In the genomic region with DNA sequence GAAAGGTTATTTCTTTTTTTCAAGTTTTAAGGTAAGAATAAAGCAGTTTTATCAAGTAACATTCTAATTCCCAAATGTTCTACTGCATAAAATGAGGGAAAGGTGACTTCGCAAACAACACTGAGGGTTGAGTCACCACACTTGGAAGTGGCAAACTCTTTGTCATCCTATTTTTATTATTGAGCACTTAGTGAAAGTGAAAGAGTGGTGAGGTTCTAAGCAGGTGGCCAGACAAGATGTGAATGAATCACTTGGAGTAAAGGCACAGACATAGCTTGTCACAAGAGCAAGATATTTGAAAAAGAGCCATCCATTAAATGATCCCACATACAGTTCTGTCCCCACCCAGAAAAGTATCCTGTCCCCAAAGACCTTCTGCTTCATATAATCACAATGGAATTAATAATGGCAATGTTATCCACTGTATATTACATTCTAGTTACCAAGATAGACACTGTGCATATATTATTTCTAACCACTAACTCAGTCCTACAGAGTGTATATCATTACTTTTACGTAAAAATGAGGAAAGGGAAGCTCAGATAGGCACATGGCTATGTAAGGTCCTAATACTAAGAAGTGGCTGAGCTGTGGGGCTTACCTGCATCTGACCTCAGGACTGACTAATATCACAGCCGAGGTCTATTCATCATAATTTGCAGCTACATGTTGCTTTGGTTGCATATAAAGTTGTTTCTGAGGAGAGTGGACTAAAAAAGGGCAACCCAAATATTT, we compare ENCODE assay signal across 1 cellular context.
TF ChIP-seq lines count a peak whose summit lies in the region.

No MANE protein-coding gene starts in this region.

TF ChIP-seq in GM23338, 12 proteins besides CTCF, POLR2A, EP300 and RAD21 (continued from another document):
- no peak for TF ChIP-seq REST (IDR thresholded peaks at IDR 0.05; ENCODE audit: unreplicated experiment)
- no peak for TF ChIP-seq EZH2 (IDR thresholded peaks at IDR 0.05; ENCODE audit: low read depth, unreplicated experiment)
- no peak for TF ChIP-seq JUNB (IDR thresholded peaks at IDR 0.05; ENCODE audit: unreplicated experiment)
- TF ChIP-seq NANOG (IDR thresholded peaks at IDR 0.05; ENCODE audit: borderline replicate concordance): no peak
- no peak for TF ChIP-seq EZH2phosphoT487 (IDR thresholded peaks at IDR 0.05; ENCODE audit: unreplicated experiment)
- TF ChIP-seq STAT1 (IDR thresholded peaks at IDR 0.05; ENCODE audit: unreplicated experiment): no peak
- TF ChIP-seq, protein P1, sequence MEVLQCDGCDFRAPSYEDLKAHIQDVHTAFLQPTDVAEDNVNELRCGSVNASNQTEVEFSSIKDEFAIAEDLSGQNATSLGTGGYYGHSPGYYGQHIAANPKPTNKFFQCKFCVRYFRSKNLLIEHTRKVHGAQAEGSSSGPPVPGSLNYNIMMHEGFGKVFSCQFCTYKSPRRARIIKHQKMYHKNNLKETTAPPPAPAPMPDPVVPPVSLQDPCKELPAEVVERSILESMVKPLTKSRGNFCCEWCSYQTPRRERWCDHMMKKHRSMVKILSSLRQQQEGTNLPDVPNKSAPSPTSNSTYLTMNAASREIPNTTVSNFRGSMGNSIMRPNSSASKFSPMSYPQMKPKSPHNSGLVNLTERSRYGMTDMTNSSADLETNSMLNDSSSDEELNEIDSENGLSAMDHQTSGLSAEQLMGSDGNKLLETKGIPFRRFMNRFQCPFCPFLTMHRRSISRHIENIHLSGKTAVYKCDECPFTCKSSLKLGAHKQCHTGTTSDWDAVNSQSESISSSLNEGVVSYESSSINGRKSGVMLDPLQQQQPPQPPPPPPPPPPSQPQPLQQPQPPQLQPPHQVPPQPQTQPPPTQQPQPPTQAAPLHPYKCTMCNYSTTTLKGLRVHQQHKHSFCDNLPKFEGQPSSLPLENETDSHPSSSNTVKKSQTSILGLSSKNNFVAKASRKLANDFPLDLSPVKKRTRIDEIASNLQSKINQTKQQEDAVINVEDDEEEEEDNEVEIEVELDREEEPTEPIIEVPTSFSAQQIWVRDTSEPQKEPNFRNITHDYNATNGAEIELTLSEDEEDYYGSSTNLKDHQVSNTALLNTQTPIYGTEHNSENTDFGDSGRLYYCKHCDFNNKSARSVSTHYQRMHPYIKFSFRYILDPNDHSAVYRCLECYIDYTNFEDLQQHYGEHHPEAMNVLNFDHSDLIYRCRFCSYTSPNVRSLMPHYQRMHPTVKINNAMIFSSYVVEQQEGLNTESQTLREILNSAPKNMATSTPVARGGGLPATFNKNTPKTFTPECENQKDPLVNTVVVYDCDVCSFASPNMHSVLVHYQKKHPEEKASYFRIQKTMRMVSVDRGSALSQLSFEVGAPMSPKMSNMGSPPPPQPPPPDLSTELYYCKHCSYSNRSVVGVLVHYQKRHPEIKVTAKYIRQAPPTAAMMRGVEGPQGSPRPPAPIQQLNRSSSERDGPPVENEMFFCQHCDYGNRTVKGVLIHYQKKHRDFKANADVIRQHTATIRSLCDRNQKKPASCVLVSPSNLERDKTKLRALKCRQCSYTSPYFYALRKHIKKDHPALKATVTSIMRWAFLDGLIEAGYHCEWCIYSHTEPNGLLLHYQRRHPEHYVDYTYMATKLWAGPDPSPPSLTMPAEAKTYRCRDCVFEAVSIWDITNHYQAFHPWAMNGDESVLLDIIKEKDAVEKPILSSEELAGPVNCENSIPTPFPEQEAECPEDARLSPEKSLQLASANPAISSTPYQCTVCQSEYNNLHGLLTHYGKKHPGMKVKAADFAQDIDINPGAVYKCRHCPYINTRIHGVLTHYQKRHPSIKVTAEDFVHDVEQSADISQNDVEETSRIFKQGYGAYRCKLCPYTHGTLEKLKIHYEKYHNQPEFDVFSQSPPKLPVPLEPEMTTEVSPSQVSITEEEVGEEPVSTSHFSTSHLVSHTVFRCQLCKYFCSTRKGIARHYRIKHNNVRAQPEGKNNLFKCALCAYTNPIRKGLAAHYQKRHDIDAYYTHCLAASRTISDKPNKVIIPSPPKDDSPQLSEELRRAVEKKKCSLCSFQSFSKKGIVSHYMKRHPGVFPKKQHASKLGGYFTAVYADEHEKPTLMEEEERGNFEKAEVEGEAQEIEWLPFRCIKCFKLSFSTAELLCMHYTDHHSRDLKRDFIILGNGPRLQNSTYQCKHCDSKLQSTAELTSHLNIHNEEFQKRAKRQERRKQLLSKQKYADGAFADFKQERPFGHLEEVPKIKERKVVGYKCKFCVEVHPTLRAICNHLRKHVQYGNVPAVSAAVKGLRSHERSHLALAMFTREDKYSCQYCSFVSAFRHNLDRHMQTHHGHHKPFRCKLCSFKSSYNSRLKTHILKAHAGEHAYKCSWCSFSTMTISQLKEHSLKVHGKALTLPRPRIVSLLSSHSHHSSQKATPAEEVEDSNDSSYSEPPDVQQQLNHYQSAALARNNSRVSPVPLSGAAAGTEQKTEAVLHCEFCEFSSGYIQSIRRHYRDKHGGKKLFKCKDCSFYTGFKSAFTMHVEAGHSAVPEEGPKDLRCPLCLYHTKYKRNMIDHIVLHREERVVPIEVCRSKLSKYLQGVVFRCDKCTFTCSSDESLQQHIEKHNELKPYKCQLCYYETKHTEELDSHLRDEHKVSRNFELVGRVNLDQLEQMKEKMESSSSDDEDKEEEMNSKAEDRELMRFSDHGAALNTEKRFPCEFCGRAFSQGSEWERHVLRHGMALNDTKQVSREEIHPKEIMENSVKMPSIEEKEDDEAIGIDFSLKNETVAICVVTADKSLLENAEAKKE (CRISPR knock-in tag; IDR thresholded peaks at IDR 0.05): no peak
- no peak for TF ChIP-seq ZNF114 (CRISPR knock-in tag; IDR thresholded peaks at IDR 0.05)
- TF ChIP-seq ZNF331 (CRISPR knock-in tag; IDR thresholded peaks at IDR 0.05; ENCODE audit: low read depth): no peak
- TF ChIP-seq POLR2AphosphoS5 (IDR thresholded peaks at IDR 0.05; ENCODE audit: low read depth): no peak
- TF ChIP-seq CREB1 (CRISPR knock-in tag; IDR thresholded peaks at IDR 0.05; ENCODE audit: low read depth): no peak
